8 cellular contexts compared by ENCODE assay signal in the genomic region with DNA sequence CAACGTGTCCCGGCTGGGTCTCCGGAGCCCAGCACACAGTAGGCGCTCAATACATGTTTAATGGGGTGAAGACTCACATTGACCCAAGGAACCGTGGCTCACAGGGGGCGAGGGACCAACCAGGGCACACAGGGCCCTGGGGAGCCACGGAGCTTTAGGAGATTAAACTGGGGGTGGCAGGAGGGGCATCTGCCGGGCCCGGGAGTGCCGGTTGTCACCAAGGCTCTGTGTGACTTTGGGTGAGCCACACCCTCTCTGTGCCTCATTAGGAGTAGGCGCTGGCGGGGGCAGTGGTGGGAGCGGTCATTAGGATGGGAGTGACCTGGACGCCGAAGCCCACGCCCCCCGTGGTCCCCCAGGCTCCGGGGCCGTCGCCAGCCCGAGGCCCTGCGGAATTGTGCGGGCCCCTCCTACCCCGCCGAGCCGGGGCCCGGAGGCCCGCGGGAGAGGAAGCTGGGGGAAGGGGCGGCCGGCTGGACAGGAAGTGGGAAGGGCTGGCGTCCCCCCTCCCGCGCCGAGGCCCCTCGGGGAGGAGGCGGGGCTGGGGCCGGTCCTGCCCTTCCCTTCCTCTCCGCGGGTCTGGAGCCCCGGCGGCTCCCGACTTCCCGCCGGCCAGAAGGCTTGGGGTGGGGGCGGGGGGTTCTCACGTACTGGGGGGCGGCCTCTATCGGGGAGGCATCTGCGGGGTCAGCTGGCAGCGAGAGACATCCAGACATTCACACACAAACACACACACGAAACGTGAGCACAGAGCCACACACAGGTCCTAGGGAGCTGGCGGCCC. TPM values are rescaled to one million over a fixed set of nuclear protein-coding genes. Genes with fewer than 3 reads are reported as not detected.
DNase-seq lines count a peak whose midpoint lies in the region; ATAC-seq and TF ChIP-seq lines count a peak whose summit lies in the region.

No MANE protein-coding gene starts in this region.

- DNase-seq in activated effector memory CD4-positive, alpha-beta T cell treated with anti-CD3 and anti-CD28 coated beads, Interleukin-2, amount 50 U/mL, for 16 hours, result peak; percentile 75
- DNase-seq in activated effector memory CD4-positive, alpha-beta T cell treated with Interleukin-2 at 50 U/mL for 16 hours, result no peak
- DNase-seq in NCI-H1092 (lab: John Stamatoyannopoulos, UW), result peak; percentile 19
- peak; percentile 88 for DNase-seq in WERI-Rb-1
- no peak for DNase-seq in vagina (ENCODE audit: extremely low spot score in 2 of 2)

- TF ChIP-seq POLR2A in vagina (IDR thresholded peaks at IDR 0.05), result peak in 1 of 2 donors; percentile 65

- H3K4me3 ChIP-seq in WERI-Rb-1 (ENCODE audit: low read depth, low read length) (peak overlapping the region; percentile 66), mucosa of rectum (ENCODE audit: low read length in 2 of 2) (peak overlapping the region; percentile 41 to 56), vagina (peak overlapping the region; percentile 48 to 66)

- H3K4me1 ChIP-seq in mucosa of rectum (ENCODE audit: control insufficient read depth in 2 of 2, insufficient read depth in 2 of 2, low read length in 2 of 2) (peaks cover 36 to 46% of the 10 kb centered on the region in 2 donors), vagina (peaks cover 77% of the 10 kb centered on the region)

- H3K9me3 ChIP-seq in WERI-Rb-1 (ENCODE audit: severe bottlenecking) (no peaks in the 10 kb centered on the region), mucosa of rectum (ENCODE audit: control insufficient read depth in 2 of 2, low read length in 2 of 2) (no peaks in the 10 kb centered on the region), vagina (no peaks in the 10 kb centered on the region)

- intact Hi-C loops in vagina (cut with DNase I), result loop anchor here (2.0 kb wide), 1 partner anchor 137 kb away; a partner anchor contains a TSS

- H3K27me3 ChIP-seq in WERI-Rb-1 (ENCODE audit: insufficient read depth, low read depth, severe bottlenecking), result no peaks in the 10 kb centered on the region
- peaks cover 8 to 9% of the 10 kb centered on the region in 2 donors for H3K27me3 ChIP-seq in mucosa of rectum (ENCODE audit: control insufficient read depth in 2 of 2, insufficient read depth in 2 of 2, low read length in 2 of 2)
- no peaks in the 10 kb centered on the region for H3K27me3 ChIP-seq in vagina

- H3K27ac ChIP-seq in WERI-Rb-1, result peak overlapping the region; percentile 98
- H3K27ac ChIP-seq in mucosa of rectum (ENCODE audit: low read depth in 2 of 2, low read length in 2 of 2), result peak overlapping the region; percentile 79 to 89
- peak overlapping the region; percentile 97 for H3K27ac ChIP-seq in vagina

- H3K36me3 ChIP-seq in WERI-Rb-1 (no peaks in the 10 kb centered on the region; the same call in 1 of the 2 replicates), mucosa of rectum (ENCODE audit: control insufficient read depth in 2 of 2, insufficient read depth in 2 of 2, low read length in 2 of 2) (no peaks in the 10 kb centered on the region), vagina (no peaks in the 10 kb centered on the region)

- peak; percentile 19 for ATAC-seq in esophagus mucosa
- ATAC-seq in GM21381 (IDR thresholded peaks at IDR 0.05; ENCODE audit: unreplicated experiment), result no peak

- no peak for TF ChIP-seq CTCF in WERI-Rb-1 (IDR thresholded peaks at IDR 0.05; ENCODE audit: low read depth, low read length)
- TF ChIP-seq CTCF in vagina (IDR thresholded peaks at IDR 0.05), result no peak

- peak overlapping the region; percentile 38 to 56 for H3K9ac ChIP-seq in mucosa of rectum (ENCODE audit: low read depth in 1 of 2, low read length in 2 of 2)

RNA-seq across cellular contexts. Expression of a gene that starts 1.8 kb away (rescaled TPM):
- total RNA-seq in esophagus mucosa (15.7 TPM), vagina (72.7 TPM)

RNA-seq across cellular contexts. Expression of a gene that starts 20.0 kb away (rescaled TPM):
- total RNA-seq in esophagus mucosa, result 0.48 TPM
- 3.9 TPM for total RNA-seq in vagina

RNA-seq across cellular contexts. Expression of a gene that starts 20.5 kb away (rescaled TPM):
- total RNA-seq in esophagus mucosa (8.5 TPM), vagina (57.5 TPM)

RNA-seq across cellular contexts. Expression of a gene that starts 31.5 kb away (rescaled TPM):
- total RNA-seq in esophagus mucosa (3.9 TPM), vagina (25.5 TPM)

Comparison
In these comparisons a context has a peak if more than half of its experiments do, and no peak if none do; other contexts are left out.
1. DNase-seq: peak in activated effector memory CD4-positive, alpha-beta T cell treated with anti-CD3 and anti-CD28 coated beads, Interleukin-2, amount 50 U/mL, for 16 hours (single experiment), NCI-H1092 (single experiment) and WERI-Rb-1 (single experiment); none in activated effector memory CD4-positive, alpha-beta T cell treated with Interleukin-2 at 50 U/mL for 16 hours (single experiment) and vagina (0 of 2).
2. Peak in every context shown above with its lines, with median percentiles within 50 percentile points of each other: H3K27ac ChIP-seq and H3K4me3 ChIP-seq.